17 cellular contexts compared by ENCODE assay signal in genomic region chr5:178323961-178324360, GRCh38.
DNase-seq lines count a peak whose midpoint lies in the region; ATAC-seq and TF ChIP-seq lines count a peak whose summit lies in the region.
"Had no signal": no experiment of that assay in that cellular context is flagged by ENCODE, and none has a peak within 500 bp of the region (broad histone marks: within the 10 kb centered on the region; RNA-seq: fewer than 3 reads in every experiment).

No MANE protein-coding gene starts in this region.

- no peak for TF ChIP-seq POLR2A in vagina (IDR thresholded peaks at IDR 0.05)

- peaks cover 0 to 2% (median 0%) of the 10 kb centered on the region in 3 donors for H3K27me3 Mint-ChIP-seq in CD14-positive monocyte (ENCODE audit: low read depth in 3 of 3)
- H3K27me3 Mint-ChIP-seq in activated B cell treated with CpG ODN at 0.5 μM for 24 hours: peaks cover 9% of the 10 kb centered on the region

- H3K27me3 ChIP-seq in vagina: no peaks in the 10 kb centered on the region
- H3K27me3 ChIP-seq: transverse colon had no signal

- H3K4me1 ChIP-seq in vagina: peaks cover 10% of the 10 kb centered on the region
- H3K4me1 ChIP-seq: transverse colon had no signal

- TF ChIP-seq CTCF in CD14-positive monocyte (IDR thresholded peaks at IDR 0.05) (no peak), activated B cell treated with CpG ODN at 0.5 μM for 24 hours (IDR thresholded peaks at IDR 0.05) (no peak), vagina (IDR thresholded peaks at IDR 0.05) (no peak)

- ATAC-seq in GM19351 (IDR thresholded peaks at IDR 0.05; ENCODE audit: unreplicated experiment) (peak; percentile 59), HG02840 (IDR thresholded peaks at IDR 0.05; ENCODE audit: low FRiP score, unreplicated experiment) (peak; percentile 34), activated B cell treated with CpG ODN at 0.5 μM for 24 hours (ENCODE audit: low read depth) (peak; percentile 53)
- ATAC-seq: gastroesophageal sphincter had no signal

- POLR2A ChIA-PET in activated B cell treated with CpG ODN at 0.5 μM for 24 hours (lab: Charles Lee): no interaction called here

- H3K36me3 Mint-ChIP-seq in CD14-positive monocyte (no peaks in the 10 kb centered on the region), activated B cell treated with CpG ODN at 0.5 μM for 24 hours (ENCODE audit: low read depth) (no peaks in the 10 kb centered on the region)

- no peak overlapping the region for H3K4me3 ChIP-seq in vagina
- H3K4me3 ChIP-seq: gastroesophageal sphincter, left ventricle myocardium inferior, skin epidermis, transverse colon had no signal

- H3K9me3 Mint-ChIP-seq in CD14-positive monocyte (peaks cover 0 to 2% (median 0%) of the 10 kb centered on the region in 7 donors), activated B cell treated with CpG ODN at 0.5 μM for 24 hours (no peaks in the 10 kb centered on the region)
- H3K9me3 Mint-ChIP-seq: neural crest cell had no signal

- H3K4me3 Mint-ChIP-seq in CD14-positive monocyte (no peak overlapping the region), activated B cell treated with CpG ODN at 0.5 μM for 24 hours (peak overlapping the region; percentile 74)

- CTCF ChIA-PET in activated B cell treated with CpG ODN at 0.5 μM for 24 hours (lab: Charles Lee): no interaction called here

- H3K27ac Mint-ChIP-seq in CD14-positive monocyte: no peak overlapping the region
- peak overlapping the region; percentile 82 for H3K27ac Mint-ChIP-seq in activated B cell treated with CpG ODN at 0.5 μM for 24 hours

- H3K27ac ChIP-seq in vagina: no peak overlapping the region
- H3K27ac ChIP-seq: gastroesophageal sphincter, left ventricle myocardium inferior, skin epidermis, transverse colon had no signal

- H3K4me1 Mint-ChIP-seq in CD14-positive monocyte (peaks cover 6% of the 10 kb centered on the region), activated B cell treated with CpG ODN at 0.5 μM for 24 hours (peaks cover 20% of the 10 kb centered on the region)

- DNase-seq in CD14-positive monocyte (ENCODE audit: low spot score): peak; percentile 5
- DNase-seq in activated B cell treated with CpG ODN at 0.5 μM for 24 hours: no peak
- DNase-seq in hepatic stellate cell (ENCODE audit: low spot score): no peak
- DNase-seq in DMS53 treated with DMSO at 0.1 percent for 48 hours (lab: John Stamatoyannopoulos, UW; ENCODE audit: unreplicated experiment): no peak
- no peak for DNase-seq in vagina (ENCODE audit: extremely low spot score in 2 of 2)
- no peak for DNase-seq in dedifferentiated amniotic fluid mesenchymal stem cell (ENCODE audit: extremely low spot score)
- DNase-seq: activated CD4-positive, CD25-positive, alpha-beta regulatory T cell; effector memory CD4-positive, alpha-beta T cell; left ventricle myocardium inferior; NCI-H1417 treated with DMSO at 0.1 percent for 48 hours; SIG-M5; transverse colon had no signal

- intact Hi-C loops in CD14-positive monocyte (cut with micrococcal nuclease): no loop called here
- intact Hi-C loops in activated B cell treated with CpG ODN at 0.5 μM for 24 hours (cut with micrococcal nuclease): no loop called here
- intact Hi-C loops in vagina (cut with DNase I): no loop called here

- H3K36me3 ChIP-seq in vagina: no peaks in the 10 kb centered on the region
- H3K36me3 ChIP-seq: gastroesophageal sphincter, left ventricle myocardium inferior, transverse colon had no signal

- H3K9me3 ChIP-seq in vagina: no peaks in the 10 kb centered on the region
- H3K9me3 ChIP-seq: gastroesophageal sphincter, left ventricle myocardium inferior, transverse colon had no signal
